8 cellular contexts compared by ENCODE assay signal in the genomic region with DNA sequence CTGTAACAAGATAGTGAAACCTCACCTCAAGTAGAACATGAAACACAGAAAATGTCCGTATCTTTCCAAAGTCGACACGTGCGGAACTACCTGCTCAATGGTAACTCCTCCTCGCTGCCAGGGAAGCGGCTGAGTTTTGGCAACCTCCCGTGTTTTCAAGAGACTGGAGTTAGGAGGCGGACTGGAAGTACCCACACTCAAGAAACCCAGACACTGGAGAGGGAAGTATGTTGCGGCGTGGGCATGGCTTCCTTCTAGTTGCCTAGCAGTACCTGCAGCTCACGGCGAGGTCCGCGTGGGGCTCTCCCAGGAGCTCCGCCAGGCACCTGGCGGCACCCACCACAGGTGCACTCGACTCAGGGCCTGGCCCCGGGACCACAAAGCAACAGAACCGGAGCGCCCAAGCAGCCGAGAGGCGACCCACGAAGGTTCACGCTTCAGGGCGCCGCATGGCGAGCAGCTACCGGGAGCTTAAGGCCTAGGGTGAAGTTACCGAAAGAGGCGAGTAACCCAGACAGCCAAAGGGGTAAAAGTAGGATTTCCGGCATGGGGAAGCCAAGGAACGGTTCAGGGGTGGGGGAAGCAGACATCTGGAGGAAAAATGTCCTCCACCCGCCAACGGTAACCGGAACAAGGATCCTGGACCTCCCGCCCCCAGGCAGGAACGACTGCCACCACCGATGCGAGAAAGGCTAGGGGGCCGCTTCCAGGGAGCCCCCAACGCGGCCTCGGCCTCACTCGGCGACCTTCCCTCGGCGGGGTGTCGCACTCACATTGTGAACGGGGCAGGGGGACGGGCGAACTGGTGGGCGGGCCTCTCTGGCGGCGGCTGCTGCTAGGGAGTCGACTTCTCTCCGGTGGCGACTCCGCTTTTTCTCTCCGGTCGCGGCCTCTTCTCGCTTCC. TPM values are rescaled to one million over a fixed set of nuclear protein-coding genes. Genes with fewer than 3 reads are reported as not detected.
A peak's percentile ranks its signal among the peaks of the same experiment; 100 is the strongest.
DNase-seq lines count a peak whose midpoint lies in the region; ATAC-seq and TF ChIP-seq lines count a peak whose summit lies in the region.

No MANE protein-coding gene starts in this region.

- H3K36me3 Mint-ChIP-seq in T-cell: peaks cover 9% of the 10 kb centered on the region

- peak overlapping the region; percentile 100 for H3K4me3 ChIP-seq in BE2C (ENCODE audit: low read depth, low read length)

- no peak; the same call in 1 of the 2 replicates for TF ChIP-seq EP300 in Ishikawa (IDR thresholded peaks at IDR 0.05; ENCODE audit: borderline replicate concordance)

- peak overlapping the region; percentile 98 to 100 for H3K27ac Mint-ChIP-seq in T-cell

- peak; percentile 17 for ATAC-seq in GM19438 (IDR thresholded peaks at IDR 0.05; ENCODE audit: low read depth, unreplicated experiment)
- peak; percentile 49 to 64 (median 60) for ATAC-seq in T-cell (replicated peaks in 1 of 4)
- peak; percentile 5 for ATAC-seq in sciatic nerve

- peaks cover 25% of the 10 kb centered on the region for H3K36me3 ChIP-seq in BE2C

- H3K27me3 ChIP-seq in BE2C: no peaks in the 10 kb centered on the region

- no peaks in the 10 kb centered on the region; the same call in 1 of the 2 replicates for H3K4me1 ChIP-seq in BE2C

- DNase-seq in BE2C (peak; percentile 28), T-cell (peak in 33 of 34 experiments; percentile 36 to 82 (median 56)), amygdala (lab: John Stamatoyannopoulos, UW) (peak in 44 of 56 donors; percentile 8 to 74 (median 38)), hippocampal formation (lab: John Stamatoyannopoulos, UW) (peak; percentile 39 to 48), sciatic nerve (ENCODE audit: low spot score) (peak; percentile 75), SKM-1 treated with dmso at 0.1 percent for 144 hours (lab: John Stamatoyannopoulos, UW; ENCODE audit: unreplicated experiment) (no peak)

- intact Hi-C loops in sciatic nerve (cut with DNase I): no loop called here

- peaks cover 30 to 51% (median 43%) of the 10 kb centered on the region in 3 donors for H3K4me1 Mint-ChIP-seq in T-cell

- H3K4me3 Mint-ChIP-seq in T-cell: peak overlapping the region; percentile 99

- H3K9me3 Mint-ChIP-seq in T-cell: no peaks in the 10 kb centered on the region

- no peak for TF ChIP-seq RAD21 in Ishikawa (IDR thresholded peaks at IDR 0.05; ENCODE audit: low read depth)

- no peaks in the 10 kb centered on the region for H3K9me3 ChIP-seq in BE2C

- CTCF ChIA-PET in T-cell (lab: Charles Lee): interaction anchor here (0.8 to 3.0 kb wide), 5 partner anchors 38 to 166 kb away, joined by 3 to 20 read pairs (median 5); a partner anchor contains a TSS

- POLR2A ChIA-PET in T-cell (lab: Charles Lee): interaction anchor here (0.5 to 1.5 kb wide), 8 partner anchors 8 to 68 kb away, joined by 3 to 14 read pairs (median 5); a partner anchor contains a TSS

- no peaks in the 10 kb centered on the region for H3K27me3 Mint-ChIP-seq in T-cell

- TF ChIP-seq CTCF in BE2C (IDR thresholded peaks at IDR 0.05; ENCODE audit: low read depth, low read length): no peak

TF ChIP-seq in Ishikawa, 13 proteins besides CTCF, POLR2A, EP300 and RAD21:
- TF ChIP-seq, protein P1, sequence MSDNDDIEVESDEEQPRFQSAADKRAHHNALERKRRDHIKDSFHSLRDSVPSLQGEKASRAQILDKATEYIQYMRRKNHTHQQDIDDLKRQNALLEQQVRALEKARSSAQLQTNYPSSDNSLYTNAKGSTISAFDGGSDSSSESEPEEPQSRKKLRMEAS (IDR thresholded peaks at IDR 0.05): peak; percentile 73
- no peak for TF ChIP-seq CREB1 (IDR thresholded peaks at IDR 0.05; ENCODE audit: low read depth)
- no peak for TF ChIP-seq FOXM1 (IDR thresholded peaks at IDR 0.05; ENCODE audit: borderline replicate concordance, low read depth)
- TF ChIP-seq TEAD4 (IDR thresholded peaks at IDR 0.05): no peak
- TF ChIP-seq, protein P2, sequence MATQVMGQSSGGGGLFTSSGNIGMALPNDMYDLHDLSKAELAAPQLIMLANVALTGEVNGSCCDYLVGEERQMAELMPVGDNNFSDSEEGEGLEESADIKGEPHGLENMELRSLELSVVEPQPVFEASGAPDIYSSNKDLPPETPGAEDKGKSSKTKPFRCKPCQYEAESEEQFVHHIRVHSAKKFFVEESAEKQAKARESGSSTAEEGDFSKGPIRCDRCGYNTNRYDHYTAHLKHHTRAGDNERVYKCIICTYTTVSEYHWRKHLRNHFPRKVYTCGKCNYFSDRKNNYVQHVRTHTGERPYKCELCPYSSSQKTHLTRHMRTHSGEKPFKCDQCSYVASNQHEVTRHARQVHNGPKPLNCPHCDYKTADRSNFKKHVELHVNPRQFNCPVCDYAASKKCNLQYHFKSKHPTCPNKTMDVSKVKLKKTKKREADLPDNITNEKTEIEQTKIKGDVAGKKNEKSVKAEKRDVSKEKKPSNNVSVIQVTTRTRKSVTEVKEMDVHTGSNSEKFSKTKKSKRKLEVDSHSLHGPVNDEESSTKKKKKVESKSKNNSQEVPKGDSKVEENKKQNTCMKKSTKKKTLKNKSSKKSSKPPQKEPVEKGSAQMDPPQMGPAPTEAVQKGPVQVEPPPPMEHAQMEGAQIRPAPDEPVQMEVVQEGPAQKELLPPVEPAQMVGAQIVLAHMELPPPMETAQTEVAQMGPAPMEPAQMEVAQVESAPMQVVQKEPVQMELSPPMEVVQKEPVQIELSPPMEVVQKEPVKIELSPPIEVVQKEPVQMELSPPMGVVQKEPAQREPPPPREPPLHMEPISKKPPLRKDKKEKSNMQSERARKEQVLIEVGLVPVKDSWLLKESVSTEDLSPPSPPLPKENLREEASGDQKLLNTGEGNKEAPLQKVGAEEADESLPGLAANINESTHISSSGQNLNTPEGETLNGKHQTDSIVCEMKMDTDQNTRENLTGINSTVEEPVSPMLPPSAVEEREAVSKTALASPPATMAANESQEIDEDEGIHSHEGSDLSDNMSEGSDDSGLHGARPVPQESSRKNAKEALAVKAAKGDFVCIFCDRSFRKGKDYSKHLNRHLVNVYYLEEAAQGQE (IDR thresholded peaks at IDR 0.05; ENCODE audit: low read depth): 0 out of 2 replicates have a peak, but pooled peaks have one; percentile 14
- TF ChIP-seq, protein P3, sequence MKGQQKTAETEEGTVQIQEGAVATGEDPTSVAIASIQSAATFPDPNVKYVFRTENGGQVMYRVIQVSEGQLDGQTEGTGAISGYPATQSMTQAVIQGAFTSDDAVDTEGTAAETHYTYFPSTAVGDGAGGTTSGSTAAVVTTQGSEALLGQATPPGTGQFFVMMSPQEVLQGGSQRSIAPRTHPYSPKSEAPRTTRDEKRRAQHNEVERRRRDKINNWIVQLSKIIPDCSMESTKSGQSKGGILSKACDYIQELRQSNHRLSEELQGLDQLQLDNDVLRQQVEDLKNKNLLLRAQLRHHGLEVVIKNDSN (IDR thresholded peaks at IDR 0.05): no peak
- no peak for TF ChIP-seq EGR1 (IDR thresholded peaks at IDR 0.05)
- TF ChIP-seq NFIC (IDR thresholded peaks at IDR 0.05): no peak
- peak; percentile 35; the same call in 1 of the 2 replicates for TF ChIP-seq ZBTB7A (IDR thresholded peaks at IDR 0.05; ENCODE audit: low read depth)
- no peak for TF ChIP-seq TCF12 (IDR thresholded peaks at IDR 0.05; ENCODE audit: low read depth)
- no peak; the same call in 1 of the 2 replicates for TF ChIP-seq YY1 (IDR thresholded peaks at IDR 0.05; ENCODE audit: low read depth)
- TF ChIP-seq TAF1 (IDR thresholded peaks at IDR 0.05; ENCODE audit: low read depth): no peak
- peak; percentile 20; the same call in 1 of the 2 replicates for TF ChIP-seq CEBPB (IDR thresholded peaks at IDR 0.05)
TF ChIP-seq in Ishikawa: peak in this region for 4.

RNA-seq across cellular contexts. Expression of a gene that starts 0.6 kb away (rescaled TPM):
- polyA plus RNA-seq in BE2C (2012; ENCODE audit: insufficient read depth, insufficient read length, low read depth): 219 TPM
- 100 to 1,000 TPM; 121 to 155 (median 145) TPM for total RNA-seq in T-cell
- total RNA-seq in sciatic nerve: 157 TPM

RNA-seq across cellular contexts. Expression of a gene that starts 37.6 kb away (rescaled TPM):
- 1,068 TPM for polyA plus RNA-seq in BE2C (2012; ENCODE audit: insufficient read depth, insufficient read length, low read depth)
- total RNA-seq in T-cell (1,000 to 10,000 TPM; 1,098 to 1,258 (median 1,167) TPM), sciatic nerve (690 TPM)

RNA-seq across cellular contexts. Expression of a gene that starts 41.7 kb away (rescaled TPM):
- polyA plus RNA-seq in BE2C (2012; ENCODE audit: insufficient read depth, insufficient read length, low read depth): 2,479 TPM
- total RNA-seq in T-cell: 100 to 1,000 TPM; 252 to 290 (median 283) TPM
- total RNA-seq in sciatic nerve: 246 TPM

RNA-seq across cellular contexts. Expression of a gene that starts 57.4 kb away (rescaled TPM):
- polyA plus RNA-seq in BE2C (2012; ENCODE audit: insufficient read depth, insufficient read length, low read depth): 126 TPM
- total RNA-seq in T-cell (100 to 1,000 TPM; 149 to 257 (median 172) TPM), sciatic nerve (148 TPM)

Comparison
In these comparisons a context has a peak if more than half of its experiments do, and no peak if none do; other contexts are left out.
1. ATAC-seq: peak in every context shown above with its lines; median percentile 60 in T-cell; 17 in GM19438; 5 in sciatic nerve.